Comparison of ENCODE assay signal across 29 cellular contexts in genomic region chr7:144629598-144629997, GRCh38.
"Had no signal": no experiment of that assay in that cellular context is flagged by ENCODE, and none has a peak within 500 bp of the region (broad histone marks: within the 10 kb centered on the region; RNA-seq: fewer than 3 reads in every experiment).

No MANE protein-coding gene starts in this region.

- ATAC-seq: stimulated activated effector memory CD8-positive, alpha-beta T cell treated with anti-CD3 and anti-CD28 coated beads, Interleukin-12 subunit alpha, Interleukin-12 subunit beta, amount 100 ng/mL, for 72 hours; stimulated activated memory B cell treated with anti-CD40 and anti-IgM and Interleukin-4, amounts not matched to agents 10 μg/mL and 1 μg/mL and 100 μg/mL, for 72 hours; stimulated activated naive B cell treated with anti-CD40 and anti-IgM and Interleukin-4, amounts not matched to agents 10 μg/mL and 1 μg/mL and 100 μg/mL, for 72 hours; stimulated activated naive CD8-positive, alpha-beta T cell treated with anti-CD3 and anti-CD28 coated beads, Interleukin-15, amount 100 ng/mL, for 72 hours; stimulated activated naive CD8-positive, alpha-beta T cell treated with anti-CD3 and anti-CD28 coated beads, Interleukin-15, Interleukin-2, amounts not matched to agents 100 U/mL and 50 U/mL, for 24 hours; upper lobe of right lung had no signal

- H3K4me1 Mint-ChIP-seq: stimulated activated effector memory CD8-positive, alpha-beta T cell treated with anti-CD3 and anti-CD28 coated beads, Interleukin-12 subunit alpha, Interleukin-12 subunit beta, amount 100 ng/mL, for 72 hours; stimulated activated naive CD8-positive, alpha-beta T cell treated with anti-CD3 and anti-CD28 coated beads, Interleukin-15, amount 100 ng/mL, for 72 hours had no signal

- H3K4me3 Mint-ChIP-seq: stimulated activated effector memory CD8-positive, alpha-beta T cell treated with anti-CD3 and anti-CD28 coated beads, Interleukin-12 subunit alpha, Interleukin-12 subunit beta, amount 100 ng/mL, for 72 hours; stimulated activated memory B cell treated with anti-CD40 and anti-IgM and Interleukin-4, amounts not matched to agents 10 μg/mL and 1 μg/mL and 100 μg/mL, for 72 hours; stimulated activated naive B cell treated with anti-CD40 and anti-IgM and Interleukin-4, amounts not matched to agents 10 μg/mL and 1 μg/mL and 100 μg/mL, for 72 hours; stimulated activated naive CD8-positive, alpha-beta T cell treated with anti-CD3 and anti-CD28 coated beads, Interleukin-15, amount 100 ng/mL, for 72 hours; stimulated activated naive CD8-positive, alpha-beta T cell treated with anti-CD3 and anti-CD28 coated beads, Interleukin-15, Interleukin-2, amounts not matched to agents 100 ng/mL and 50 ng/mL, for 24 hours; type B pancreatic cell had no signal

- DNase-seq: stimulated activated CD4-positive, alpha-beta T cell treated with anti-CD3 and anti-CD28 coated beads, Interleukin-2, amount 100 ng/mL, for 48 hours; stimulated activated CD4-positive, alpha-beta T cell treated with anti-CD3 and anti-CD28 coated beads, Interleukin-4, amount 100 ng/mL, for 1 hour; stimulated activated CD4-positive, alpha-beta T cell treated with anti-CD3 and anti-CD28 coated beads, Interleukin-4, amount 100 ng/mL, for 24 hours; stimulated activated CD4-positive, alpha-beta T cell treated with anti-CD3 and anti-CD28 coated beads, Interleukin-4, amount 100 ng/mL, for 4 hours; stimulated activated CD8-positive, alpha-beta memory T cell treated with anti-CD3 and anti-CD28 coated beads, Interleukin-4, amount 100 ng/mL, for 48 hours; stimulated activated naive B cell treated with anti-CD40 and anti-IgM and Interleukin-4, amounts not matched to agents 10 μg/mL and 1 μg/mL and 100 μg/mL, for 72 hours; stimulated activated naive CD4-positive, alpha-beta T cell; stimulated activated naive CD4-positive, alpha-beta T cell treated with Interleukin-2 at 50 U/mL for 16 hours; stimulated activated naive CD8-positive, alpha-beta T cell treated with anti-CD3 and anti-CD28 coated beads, Interleukin-15, amount 100 ng/mL, for 72 hours; stimulated activated naive CD8-positive, alpha-beta T cell treated with anti-CD3 and anti-CD28 coated beads, Interleukin-15, Interleukin-2, amounts not matched to agents 100 U/mL and 50 U/mL, for 24 hours; stomach; substantia nigra; testis; thyroid gland; tibial artery; transverse colon; trophoblast cell; upper lobe of left lung; upper lobe of right lung; uterus had no signal

- H3K27me3 Mint-ChIP-seq: stimulated activated memory B cell treated with anti-CD40 and anti-IgM and Interleukin-4, amounts not matched to agents 10 μg/mL and 1 μg/mL and 100 μg/mL, for 72 hours; stimulated activated naive B cell treated with anti-CD40 and anti-IgM and Interleukin-4, amounts not matched to agents 10 μg/mL and 1 μg/mL and 100 μg/mL, for 72 hours; stimulated activated naive CD8-positive, alpha-beta T cell treated with anti-CD3 and anti-CD28 coated beads, Interleukin-15, amount 100 ng/mL, for 72 hours; stimulated activated naive CD8-positive, alpha-beta T cell treated with anti-CD3 and anti-CD28 coated beads, Interleukin-15, Interleukin-2, amounts not matched to agents 100 ng/mL and 50 ng/mL, for 24 hours had no signal

- H3K27ac Mint-ChIP-seq: stimulated activated effector memory CD8-positive, alpha-beta T cell treated with anti-CD3 and anti-CD28 coated beads, Interleukin-12 subunit alpha, Interleukin-12 subunit beta, amount 100 ng/mL, for 72 hours; stimulated activated memory B cell treated with anti-CD40 and anti-IgM and Interleukin-4, amounts not matched to agents 10 μg/mL and 1 μg/mL and 100 μg/mL, for 72 hours; stimulated activated naive B cell treated with anti-CD40 and anti-IgM and Interleukin-4, amounts not matched to agents 10 μg/mL and 1 μg/mL and 100 μg/mL, for 72 hours; stimulated activated naive CD8-positive, alpha-beta T cell treated with anti-CD3 and anti-CD28 coated beads, Interleukin-15, amount 100 ng/mL, for 72 hours; stimulated activated naive CD8-positive, alpha-beta T cell treated with anti-CD3 and anti-CD28 coated beads, Interleukin-15, Interleukin-2, amounts not matched to agents 100 ng/mL and 50 ng/mL, for 24 hours; type B pancreatic cell had no signal

- H3K4me1 ChIP-seq: stomach, suprapubic skin, testis, thyroid gland, tibial artery, tibial nerve, transverse colon, upper lobe of left lung, upper lobe of right lung, uterus, vagina had no signal

- H3K27me3 ChIP-seq: stomach, suprapubic skin, testis, thyroid gland, tibial artery, tibial nerve, transverse colon, upper lobe of left lung, upper lobe of right lung, uterus, vagina had no signal

- H3K9me3 ChIP-seq: suprapubic skin, testis, thoracic aorta, thyroid gland, tibial artery, tibial nerve, transverse colon, upper lobe of left lung, upper lobe of right lung, uterus, vagina had no signal

- H3K36me3 Mint-ChIP-seq: stimulated activated effector memory CD8-positive, alpha-beta T cell treated with anti-CD3 and anti-CD28 coated beads, Interleukin-12 subunit alpha, Interleukin-12 subunit beta, amount 100 ng/mL, for 72 hours; type B pancreatic cell had no signal

- H3K4me3 ChIP-seq: stomach, suprapubic skin, testis, thoracic aorta, thyroid gland, tibial artery, tibial nerve, transverse colon, upper lobe of left lung, upper lobe of right lung, uterus, vagina had no signal

- H3K36me3 ChIP-seq: stomach, suprapubic skin, thoracic aorta, thyroid gland, tibial artery, tibial nerve, transverse colon, upper lobe of left lung, upper lobe of right lung, uterus, vagina had no signal

- H3K9me3 Mint-ChIP-seq: stimulated activated effector memory CD8-positive, alpha-beta T cell treated with anti-CD3 and anti-CD28 coated beads, Interleukin-12 subunit alpha, Interleukin-12 subunit beta, amount 100 ng/mL, for 72 hours; type B pancreatic cell had no signal

- H3K27ac ChIP-seq: stomach, suprapubic skin, testis, thoracic aorta, thyroid gland, tibial artery, tibial nerve, transverse colon, upper lobe of left lung, upper lobe of right lung, uterus, vagina had no signal

- FAIRE-seq: urothelium cell line had no signal
